In the genomic region with DNA sequence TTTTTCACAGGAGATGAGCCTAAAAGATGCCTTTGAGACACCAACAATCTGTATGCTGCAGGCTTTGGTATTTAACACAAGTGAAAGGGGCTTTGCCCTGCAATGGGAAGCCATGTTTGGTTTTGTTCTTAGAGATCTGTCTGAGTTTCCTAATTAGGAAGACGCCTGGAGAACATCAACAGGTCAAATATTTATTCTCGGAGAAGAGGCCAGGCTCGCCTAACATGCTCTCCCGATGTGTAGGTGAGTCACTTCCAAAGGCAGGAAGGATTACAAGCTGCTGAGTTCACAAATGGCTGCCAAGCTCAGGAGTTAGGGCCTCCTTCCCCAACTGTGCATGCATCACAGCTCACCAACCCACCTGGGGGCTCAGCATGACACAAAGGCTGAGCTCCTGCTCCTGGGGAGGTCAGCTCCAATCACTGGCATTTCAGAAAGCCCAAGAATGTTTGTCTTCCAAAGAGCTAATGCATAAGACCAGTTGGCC, we compare ENCODE assay signal across 10 cellular contexts.
DNase-seq lines count a peak whose midpoint lies in the region; ATAC-seq and TF ChIP-seq lines count a peak whose summit lies in the region.
"Had no signal": no experiment of that assay in that cellular context is flagged by ENCODE, and none has a peak within 500 bp of the region (broad histone marks: within the 10 kb centered on the region; RNA-seq: fewer than 3 reads in every experiment).

No MANE protein-coding gene starts in this region.

- H3K4me1 Mint-ChIP-seq in WTC11 = peaks cover 47% of the 10 kb centered on the region
- no peaks in the 10 kb centered on the region for H3K4me1 Mint-ChIP-seq in stimulated activated memory B cell treated with anti-CD40 and anti-IgM and Interleukin-4, amounts not matched to agents 10 μg/mL and 1 μg/mL and 100 μg/mL, for 72 hours
- no peaks in the 10 kb centered on the region for H3K4me1 Mint-ChIP-seq in activated T-cell treated with anti-CD3 and anti-CD28 coated beads, Interleukin-2, amount 50 U/mL, for 72 hours (ENCODE audit: low read depth)

- CTCF ChIA-PET in WTC11 (lab: Charles Lee) = interaction anchor here (1.4 to 1.6 kb wide), 3 partner anchors 25 to 140 kb away, joined by 4 to 6 read pairs (median 5); no protein-coding TSS in a partner anchor

- no peaks in the 10 kb centered on the region for H3K36me3 ChIP-seq in hepatocyte (replicated peaks; ENCODE audit: insufficient read depth, low read depth)

- 31% methylated on average over 4 of the region's 4 CpGs for WGBS in hepatocyte (ENCODE audit: low lambda C conversion rate, missing lambda C conversion rate)

- peaks cover 47% of the 10 kb centered on the region for H3K4me1 ChIP-seq in hepatocyte (ENCODE audit: insufficient read depth)

- H3K27me3 ChIP-seq in hepatocyte = no peaks in the 10 kb centered on the region

- H3K4me3 ChIP-seq in hepatocyte (no peak overlapping the region), skeletal muscle cell (ENCODE audit: low read depth, low read length) (no peak overlapping the region)

- no peaks in the 10 kb centered on the region for H3K9me3 ChIP-seq in hepatocyte (ENCODE audit: low read depth)

- H3K36me3 Mint-ChIP-seq in WTC11 = no peaks in the 10 kb centered on the region
- no peaks in the 10 kb centered on the region for H3K36me3 Mint-ChIP-seq in stimulated activated memory B cell treated with anti-CD40 and anti-IgM and Interleukin-4, amounts not matched to agents 10 μg/mL and 1 μg/mL and 100 μg/mL, for 72 hours
- no peaks in the 10 kb centered on the region for H3K36me3 Mint-ChIP-seq in activated T-cell treated with anti-CD3 and anti-CD28 coated beads, Interleukin-2, amount 50 U/mL, for 72 hours (ENCODE audit: insufficient read depth in 2 of 2)

- H3K27ac ChIP-seq in hepatocyte = peak overlapping the region; percentile 73

- peak; percentile 82 for ATAC-seq in WTC11
- ATAC-seq in stimulated activated memory B cell treated with anti-CD40 and anti-IgM and Interleukin-4, amounts not matched to agents 10 μg/mL and 1 μg/mL and 100 μg/mL, for 72 hours = no peak
- no peak for ATAC-seq in activated T-cell treated with anti-CD3 and anti-CD28 coated beads, Interleukin-2, amount 50 U/mL, for 72 hours (replicated peaks in 1 of 2)

- H2AFZ ChIP-seq in hepatocyte = no peak overlapping the region

- POLR2A ChIA-PET in WTC11 (lab: Charles Lee) = no interaction called here

- no peaks in the 10 kb centered on the region for H3K79me2 ChIP-seq in hepatocyte

- no peaks in the 10 kb centered on the region for H3K27me3 Mint-ChIP-seq in WTC11 (ENCODE audit: low read depth)
- peaks cover 27% of the 10 kb centered on the region for H3K27me3 Mint-ChIP-seq in stimulated activated memory B cell treated with anti-CD40 and anti-IgM and Interleukin-4, amounts not matched to agents 10 μg/mL and 1 μg/mL and 100 μg/mL, for 72 hours
- peaks cover 21% of the 10 kb centered on the region for H3K27me3 Mint-ChIP-seq in activated T-cell treated with anti-CD3 and anti-CD28 coated beads, Interleukin-2, amount 50 U/mL, for 72 hours (ENCODE audit: low read depth)

- peak; percentile 42 for DNase-seq in H4 (ENCODE audit: low spot score)
- DNase-seq in WTC11 (ENCODE audit: low spot score) = peak; percentile 42
- DNase-seq in hepatocyte (ENCODE audit: low spot score) = peak; percentile 58
- DNase-seq in skeletal muscle cell (ENCODE audit: low read depth) = peak; percentile 76
- DNase-seq in cortex of kidney (lab: John Stamatoyannopoulos, UW) = no peak
- no peak for DNase-seq in activated T-cell treated with anti-CD3 and anti-CD28 coated beads, Interleukin-2, amount 50 U/mL, for 72 hours
- no peak for DNase-seq in NCI-H2227 (lab: John Stamatoyannopoulos, UW; ENCODE audit: unreplicated experiment)
- DNase-seq: activated naive CD4-positive, alpha-beta T cell treated with anti-CD3 and anti-CD28 coated beads, Interleukin-2, amount 50 U/mL, for 16 hours; NCI-H2171 had no signal

- peak overlapping the region; percentile 91 for H3K27ac Mint-ChIP-seq in WTC11
- H3K27ac Mint-ChIP-seq in stimulated activated memory B cell treated with anti-CD40 and anti-IgM and Interleukin-4, amounts not matched to agents 10 μg/mL and 1 μg/mL and 100 μg/mL, for 72 hours = no peak overlapping the region
- no peak overlapping the region for H3K27ac Mint-ChIP-seq in activated T-cell treated with anti-CD3 and anti-CD28 coated beads, Interleukin-2, amount 50 U/mL, for 72 hours

- TF ChIP-seq CTCF in WTC11 (IDR thresholded peaks at IDR 0.05) = no peak
- TF ChIP-seq CTCF in hepatocyte (IDR thresholded peaks at IDR 0.05; ENCODE audit: poor library complexity) = no peak

- no peaks in the 10 kb centered on the region for H3K9me2 ChIP-seq in hepatocyte (replicated peaks; ENCODE audit: insufficient read depth)

- no peak overlapping the region for H3K4me3 Mint-ChIP-seq in WTC11
- H3K4me3 Mint-ChIP-seq in stimulated activated memory B cell treated with anti-CD40 and anti-IgM and Interleukin-4, amounts not matched to agents 10 μg/mL and 1 μg/mL and 100 μg/mL, for 72 hours = no peak overlapping the region
- H3K4me3 Mint-ChIP-seq in activated T-cell treated with anti-CD3 and anti-CD28 coated beads, Interleukin-2, amount 50 U/mL, for 72 hours = no peak overlapping the region

- no peaks in the 10 kb centered on the region for H4K20me1 ChIP-seq in hepatocyte (ENCODE audit: insufficient read depth, poor library complexity, severe bottlenecking)

- peak overlapping the region; percentile 33 for H3K4me2 ChIP-seq in hepatocyte

- no peaks in the 10 kb centered on the region for H3K9me3 Mint-ChIP-seq in WTC11
- H3K9me3 Mint-ChIP-seq in stimulated activated memory B cell treated with anti-CD40 and anti-IgM and Interleukin-4, amounts not matched to agents 10 μg/mL and 1 μg/mL and 100 μg/mL, for 72 hours = no peaks in the 10 kb centered on the region
- no peaks in the 10 kb centered on the region for H3K9me3 Mint-ChIP-seq in activated T-cell treated with anti-CD3 and anti-CD28 coated beads, Interleukin-2, amount 50 U/mL, for 72 hours

TF ChIP-seq in WTC11, 78 proteins besides CTCF, POLR2A, EP300 and RAD21:
- peak; percentile 97 for TF ChIP-seq ZNF423 (CRISPR knock-in tag; IDR thresholded peaks at IDR 0.05)
- TF ChIP-seq ZNF416 (CRISPR knock-in tag; IDR thresholded peaks at IDR 0.05) = no peak
TF ChIP-seq in WTC11: peak in this region for 1.

Comparison
In these comparisons a context has a peak if more than half of its experiments do, and no peak if none do; other contexts are left out.
1. DNase-seq: peak in H4 (single experiment), WTC11 (single experiment), hepatocyte (single experiment) and skeletal muscle cell (single experiment); none in cortex of kidney (single experiment), activated T-cell treated with anti-CD3 and anti-CD28 coated beads, Interleukin-2, amount 50 U/mL, for 72 hours (0 of 2) and NCI-H2227 (single experiment).